ENCODE assay signal across 8 cellular contexts in genomic region chr1:149200567-149200966, GRCh38.
DNase-seq lines count a peak whose midpoint lies in the region; ATAC-seq, FAIRE-seq and TF ChIP-seq lines count a peak whose summit lies in the region.
"Not testable (repeated sequence)": the region's sequence is repeated elsewhere in the genome, so short reads cannot be mapped to it uniquely, and the experiment has no call there.

No MANE protein-coding gene starts in this region.

- POLR2A ChIA-PET in Panc1 (lab: Charles Lee): not testable (repeated sequence)

- H3K27me3 ChIP-seq in Panc1 (ENCODE audit: control insufficient read depth, insufficient read depth, low read length); psoas muscle (ENCODE audit: insufficient read depth in 3 of 3, low read length in 2 of 3): not testable (repeated sequence)

- intact Hi-C loops in Panc1 (cut with micrococcal nuclease; ENCODE audit: unreplicated experiment); psoas muscle (cut with DNase I): not testable (repeated sequence)

- peak; percentile 2 for DNase-seq in AG08395 (ENCODE audit: low spot score)
- not testable (repeated sequence) for DNase-seq in GM12892 (ENCODE audit: insufficient read length); Panc1 (ENCODE audit: low read depth, low spot score); psoas muscle
- peak; percentile 16 for DNase-seq in astrocyte of the spinal cord (ENCODE audit: low read depth, low spot score)
- DNase-seq in foreskin fibroblast: peak; percentile 61 to 79

- 53 to 64% (median 63%) methylated on average over 1 of the region's 1 CpG for WGBS in psoas muscle, 3 donors

- H3K27ac ChIP-seq in Panc1 (ENCODE audit: low read length) (peak overlapping the region; percentile 39; the same call in 1 of the 2 replicates), psoas muscle (peak overlapping the region; percentile 66)

- peak; percentile 77 for ATAC-seq in GM21619 (IDR thresholded peaks at IDR 0.05; ENCODE audit: unreplicated experiment)
- ATAC-seq in HG03442 (IDR thresholded peaks at IDR 0.05; ENCODE audit: unreplicated experiment): peak; percentile 81
- ATAC-seq in Panc1: not testable (repeated sequence)
- ATAC-seq in psoas muscle: peak in 2 of 4 donors; percentile 12 to 22

- TF ChIP-seq POLR2A in GM12892 (IDR thresholded peaks at IDR 0.05; ENCODE audit: low read depth, low read length): not testable (repeated sequence)

- CTCF ChIA-PET in Panc1 (lab: Charles Lee): not testable (repeated sequence)

- not testable (repeated sequence) for H3K4me1 ChIP-seq in Panc1 (ENCODE audit: control insufficient read depth, insufficient read depth, low read length); psoas muscle

- not testable (repeated sequence) for BruUV-seq in Panc1 (replicated peaks; lab: Mats Ljungman, UMichigan)

- H3K36me3 ChIP-seq in Panc1 (ENCODE audit: control insufficient read depth, insufficient read depth, low read length): not testable (repeated sequence)
- H3K36me3 ChIP-seq in psoas muscle (ENCODE audit: insufficient read depth in 1 of 2, low read depth in 1 of 2): peaks cover 0 to 32% of the 10 kb centered on the region in 2 donors

- H3K9me3 ChIP-seq in Panc1 (ENCODE audit: control insufficient read depth, insufficient read depth, low read depth, low read length); psoas muscle: not testable (repeated sequence)

- in situ Hi-C loops in Panc1 (cut with HindIII; ENCODE audit: low pct_unique_long_range_greater_than_20kb, low sequenced_read_pairs); astrocyte of the spinal cord (cut with HindIII; ENCODE audit: low sequenced_read_pairs): not testable (repeated sequence)

- peak; percentile 51 for FAIRE-seq in GM12892 (lab: Jason Lieb, UNC)

- not testable (repeated sequence) for TF ChIP-seq CTCF in Panc1 (IDR thresholded peaks at IDR 0.05); astrocyte of the spinal cord (IDR thresholded peaks at IDR 0.05; ENCODE audit: low read depth, low read length); foreskin fibroblast (IDR thresholded peaks at IDR 0.05; ENCODE audit: low read depth, low read length); psoas muscle (IDR thresholded peaks at IDR 0.05)

- not testable (repeated sequence) for H3K4me3 ChIP-seq in Panc1 (ENCODE audit: low read depth in 2 of 2, low read length in 2 of 2); astrocyte of the spinal cord (ENCODE audit: low read depth, low read length); foreskin fibroblast (ENCODE audit: low read depth in 1 of 2, low read length in 2 of 2); psoas muscle
